Comparison of ENCODE assay signal across 15 cellular contexts in genomic region chr1:109432336-109432735, GRCh38. TPM values are rescaled to one million over a fixed set of nuclear protein-coding genes. Genes with fewer than 3 reads are reported as not detected.
"Had no signal": no experiment of that assay in that cellular context is flagged by ENCODE, and none has a peak within 500 bp of the region (broad histone marks: within the 10 kb centered on the region; RNA-seq: fewer than 3 reads in every experiment).

No MANE protein-coding gene starts in this region.

- H3K4me3 ChIP-seq: body of pancreas, coronary artery, mucosa of descending colon, thyroid gland, vagina had no signal

- H3K36me3 Mint-ChIP-seq: natural killer cell had no signal

- H3K9me3 Mint-ChIP-seq: natural killer cell had no signal

- H3K27ac Mint-ChIP-seq: natural killer cell had no signal

- DNase-seq: activated CD4-positive, CD25-positive, alpha-beta regulatory T cell; activated naive CD4-positive, alpha-beta T cell treated with anti-CD3 and anti-CD28 coated beads, Interleukin-2, amount 50 U/mL, for 16 hours; activated T-cell treated with anti-CD3 and anti-CD28 coated beads, Interleukin-2, amount 50 U/mL, for 1 hour; amniotic stem cell; body of pancreas; central memory CD4-positive, alpha-beta T cell; effector CD4-positive, alpha-beta T cell; mucosa of descending colon; natural killer cell; posterior cingulate gyrus; small intestine; thyroid gland had no signal

- ATAC-seq: body of pancreas, mucosa of descending colon, natural killer cell had no signal

- H3K4me3 Mint-ChIP-seq: natural killer cell had no signal

RNA-seq across cellular contexts. Expression of gene SYPL2, which starts 34.0 kb away (rescaled TPM):
- total RNA-seq: endothelial cell of umbilical vein, natural killer cell had no signal
- polyA plus RNA-seq: endothelial cell of umbilical vein had no signal
